Comparison of ENCODE assay signal across 8 cellular contexts in genomic region chr5:90161399-90161798, GRCh38.
DNase-seq lines count a peak whose midpoint lies in the region; ATAC-seq and TF ChIP-seq lines count a peak whose summit lies in the region.

No MANE protein-coding gene starts in this region.

- H3K4me3 Mint-ChIP-seq in glutamatergic neuron (ENCODE audit: unreplicated experiment) = no peak overlapping the region

- H3K36me3 Mint-ChIP-seq in glutamatergic neuron (ENCODE audit: unreplicated experiment) = no peaks in the 10 kb centered on the region

- H3K9me3 ChIP-seq in OCI-LY3 (ENCODE audit: insufficient read depth, low read length) = no peaks in the 10 kb centered on the region

- H3K4me3 ChIP-seq in OCI-LY3 (ENCODE audit: low read length) = no peak overlapping the region

- H3K4me2 ChIP-seq in OCI-LY3 (ENCODE audit: low read length) = no peak overlapping the region

- no peaks in the 10 kb centered on the region for H3K27me3 Mint-ChIP-seq in glutamatergic neuron (ENCODE audit: unreplicated experiment)

- no peak overlapping the region for H2AFZ ChIP-seq in OCI-LY3 (ENCODE audit: low read depth, low read length)

- H3K9ac ChIP-seq in OCI-LY3 (ENCODE audit: low read length) = no peak overlapping the region

- no peaks in the 10 kb centered on the region for H3K9me3 Mint-ChIP-seq in glutamatergic neuron (ENCODE audit: unreplicated experiment)

- intact Hi-C loops in sciatic nerve (cut with DNase I) = no loop called here

- H3K27ac Mint-ChIP-seq in glutamatergic neuron (ENCODE audit: unreplicated experiment) = no peak overlapping the region

- ATAC-seq in GM21381 (IDR thresholded peaks at IDR 0.05; ENCODE audit: unreplicated experiment) = peak; percentile 64
- ATAC-seq in sciatic nerve = peak; percentile 53

- DNase-seq in glutamatergic neuron (peak; percentile 26), sciatic nerve (ENCODE audit: low spot score) (peak; percentile 70), T-helper 1 cell (no peak), middle frontal gyrus (ENCODE audit: extremely low spot score, low spot score) (no peak), NCI-H524 treated with DMSO at 0.1 percent for 48 hours (lab: John Stamatoyannopoulos, UW) (no peak)

- no peaks in the 10 kb centered on the region for H3K27me3 ChIP-seq in OCI-LY3 (ENCODE audit: low read depth, low read length)

- H3K4me1 Mint-ChIP-seq in glutamatergic neuron (ENCODE audit: low read depth, unreplicated experiment) = no peaks in the 10 kb centered on the region

- H3K79me2 ChIP-seq in OCI-LY3 (ENCODE audit: low read length) = no peaks in the 10 kb centered on the region

- TF ChIP-seq CTCF in C4-2B (conservative IDR thresholded peaks at IDR 0.05) (peak; percentile 25), OCI-LY3 (IDR thresholded peaks at IDR 0.05; ENCODE audit: low read depth, low read length) (peak; percentile 45), glutamatergic neuron (IDR thresholded peaks at IDR 0.05; ENCODE audit: partially characterized antibody, unreplicated experiment) (no peak)

- H4K20me1 ChIP-seq in OCI-LY3 (ENCODE audit: insufficient read depth, low read length) = no peaks in the 10 kb centered on the region

- no peak overlapping the region for H3K27ac ChIP-seq in C4-2B
- H3K27ac ChIP-seq in OCI-LY3 (ENCODE audit: low read length) = no peak overlapping the region

- H3K4me1 ChIP-seq in OCI-LY3 (ENCODE audit: low read length) = no peaks in the 10 kb centered on the region

- no peaks in the 10 kb centered on the region for H3K36me3 ChIP-seq in OCI-LY3 (replicated peaks; ENCODE audit: low read depth, low read length)

Comparison
In these comparisons a context has a peak if more than half of its experiments do, and no peak if none do; other contexts are left out.
1. DNase-seq: peak in glutamatergic neuron (single experiment) and sciatic nerve (single experiment); none in T-helper 1 cell (0 of 5), middle frontal gyrus (single experiment) and NCI-H524 treated with DMSO at 0.1 percent for 48 hours (single experiment).